ENCODE assay signal across 9 cellular contexts in genomic region chr3:11290743-11291680, GRCh38. TPM values are rescaled to one million over a fixed set of nuclear protein-coding genes. Genes with fewer than 3 reads are reported as not detected.
DNase-seq lines count a peak whose midpoint lies in the region; ATAC-seq and FAIRE-seq lines count a peak whose summit lies in the region.
"Had no signal": no experiment of that assay in that cellular context is flagged by ENCODE, and none has a peak within 500 bp of the region (broad histone marks: within the 10 kb centered on the region; RNA-seq: fewer than 3 reads in every experiment).

No MANE protein-coding gene starts in this region.

- H3K9me3 ChIP-seq in KOPT-K1 (ENCODE audit: insufficient read depth, low read length, poor library complexity, severe bottlenecking) (no peaks in the 10 kb centered on the region), small intestine (ENCODE audit: control insufficient read depth, low read depth) (no peaks in the 10 kb centered on the region)

- peaks cover 62% of the 10 kb centered on the region for H3K4me1 Mint-ChIP-seq in activated CD8-positive, alpha-beta memory T cell treated with anti-CD3 and anti-CD28 coated beads, Interleukin-2, amount 10 ng/mL, durations not matched to agents 7 days and 5 days

- CTCF ChIA-PET in activated CD8-positive, alpha-beta memory T cell treated with anti-CD3 and anti-CD28 coated beads, Interleukin-2, amount 10 ng/mL, durations not matched to agents 7 days and 5 days (lab: Charles Lee) = interaction anchor here (0.6 to 6.1 kb wide), 5 partner anchors 9 to 151 kb away, joined by 3 to 35 read pairs (median 8); partner anchors contain the start of gene ATG7

- H3K4me3 Mint-ChIP-seq in activated CD8-positive, alpha-beta memory T cell treated with anti-CD3 and anti-CD28 coated beads, Interleukin-2, amount 10 ng/mL, durations not matched to agents 7 days and 5 days = peak overlapping the region; percentile 5

- peaks cover 2 to 12% of the 10 kb centered on the region in 2 donors for H3K4me1 ChIP-seq in small intestine (ENCODE audit: control insufficient read depth in 2 of 2, insufficient read depth in 1 of 2, low read depth in 1 of 2, low read length in 1 of 2)

- H3K4me3 ChIP-seq in small intestine (ENCODE audit: low read depth in 1 of 2, low read length in 2 of 2) = no peak overlapping the region

- no peaks in the 10 kb centered on the region for H3K27me3 Mint-ChIP-seq in activated CD8-positive, alpha-beta memory T cell treated with anti-CD3 and anti-CD28 coated beads, Interleukin-2, amount 10 ng/mL, durations not matched to agents 7 days and 5 days

- peak; percentile 65 for DNase-seq in activated CD8-positive, alpha-beta memory T cell treated with anti-CD3 and anti-CD28 coated beads, Interleukin-2, amount 10 ng/mL, durations not matched to agents 7 days and 5 days
- DNase-seq in activated CD8-positive, alpha-beta memory T cell treated with anti-CD3 and anti-CD28 coated beads for 24 hours = no peak
- DNase-seq in astrocyte of the hippocampus (ENCODE audit: low read depth, low spot score) = peak; percentile 15
- DNase-seq in small intestine = peak; percentile 37
- no peak for DNase-seq in iPS-NIHi11 (ENCODE audit: low spot score)
- no peak for DNase-seq in DMS153 treated with DMSO at 0.1 percent for 48 hours (lab: John Stamatoyannopoulos, UW; ENCODE audit: unreplicated experiment)

- H3K36me3 ChIP-seq in KOPT-K1 (ENCODE audit: insufficient read depth, low read length) (no peaks in the 10 kb centered on the region), small intestine (ENCODE audit: control insufficient read depth in 2 of 2, insufficient read depth in 2 of 2, low read length in 2 of 2) (peaks cover 0 to 2% of the 10 kb centered on the region in 2 donors)

- H3K27me3 ChIP-seq in small intestine (ENCODE audit: control insufficient read depth in 2 of 2, insufficient read depth in 2 of 2, low read length in 2 of 2) = no peaks in the 10 kb centered on the region

- peak; percentile 88 for ATAC-seq in activated CD8-positive, alpha-beta memory T cell treated with anti-CD3 and anti-CD28 coated beads, Interleukin-2, amount 10 ng/mL, durations not matched to agents 7 days and 5 days
- ATAC-seq in HG02970 (IDR thresholded peaks at IDR 0.05; ENCODE audit: low FRiP score, unreplicated experiment) = no peak

- H3K9me3 Mint-ChIP-seq in activated CD8-positive, alpha-beta memory T cell treated with anti-CD3 and anti-CD28 coated beads, Interleukin-2, amount 10 ng/mL, durations not matched to agents 7 days and 5 days (ENCODE audit: low read depth) = no peaks in the 10 kb centered on the region

- H3K36me3 Mint-ChIP-seq in activated CD8-positive, alpha-beta memory T cell treated with anti-CD3 and anti-CD28 coated beads, Interleukin-2, amount 10 ng/mL, durations not matched to agents 7 days and 5 days = peaks cover 21% of the 10 kb centered on the region

- H3K27ac Mint-ChIP-seq in activated CD8-positive, alpha-beta memory T cell treated with anti-CD3 and anti-CD28 coated beads, Interleukin-2, amount 10 ng/mL, durations not matched to agents 7 days and 5 days = peak overlapping the region; percentile 93

- H3K27ac ChIP-seq in KOPT-K1 (ENCODE audit: low read depth, low read length, poor library complexity, severe bottlenecking) (peak overlapping the region; percentile 60), small intestine (ENCODE audit: low read depth in 1 of 2, low read length in 1 of 2) (peak overlapping the region in 1 of 2 donors; percentile 39)

- WGBS in small intestine, 3 donors = 88 to 92% (median 90%) methylated on average over 11 of the region's 11 CpGs

- no peak for FAIRE-seq in small intestine (lab: Jason Lieb, UNC)
- FAIRE-seq: TTC549 had no signal

RNA-seq across cellular contexts. Expression of gene ATG7, which starts 18.8 kb away (rescaled TPM):
- total RNA-seq in activated CD8-positive, alpha-beta memory T cell treated with anti-CD3 and anti-CD28 coated beads, Interleukin-2, amount 10 ng/mL, durations not matched to agents 7 days and 5 days = 10 to 100 TPM; 28.3 to 38.2 TPM
- polyA plus RNA-seq in small intestine = 10 to 100 TPM in 1 of 3 donors, 1 to 10 TPM in 2; 7.8 to 15.2 (median 8.1) TPM

Comparison
In these comparisons a context has a peak if more than half of its experiments do, and no peak if none do; other contexts are left out.
1. DNase-seq: peak in activated CD8-positive, alpha-beta memory T cell treated with anti-CD3 and anti-CD28 coated beads, Interleukin-2, amount 10 ng/mL, durations not matched to agents 7 days and 5 days (single experiment), astrocyte of the hippocampus (single experiment) and small intestine (single experiment); none in activated CD8-positive, alpha-beta memory T cell treated with anti-CD3 and anti-CD28 coated beads for 24 hours (single experiment), iPS-NIHi11 (single experiment) and DMS153 treated with DMSO at 0.1 percent for 48 hours (single experiment).